ENCODE assay signal across 1 cellular context in the genomic region with DNA sequence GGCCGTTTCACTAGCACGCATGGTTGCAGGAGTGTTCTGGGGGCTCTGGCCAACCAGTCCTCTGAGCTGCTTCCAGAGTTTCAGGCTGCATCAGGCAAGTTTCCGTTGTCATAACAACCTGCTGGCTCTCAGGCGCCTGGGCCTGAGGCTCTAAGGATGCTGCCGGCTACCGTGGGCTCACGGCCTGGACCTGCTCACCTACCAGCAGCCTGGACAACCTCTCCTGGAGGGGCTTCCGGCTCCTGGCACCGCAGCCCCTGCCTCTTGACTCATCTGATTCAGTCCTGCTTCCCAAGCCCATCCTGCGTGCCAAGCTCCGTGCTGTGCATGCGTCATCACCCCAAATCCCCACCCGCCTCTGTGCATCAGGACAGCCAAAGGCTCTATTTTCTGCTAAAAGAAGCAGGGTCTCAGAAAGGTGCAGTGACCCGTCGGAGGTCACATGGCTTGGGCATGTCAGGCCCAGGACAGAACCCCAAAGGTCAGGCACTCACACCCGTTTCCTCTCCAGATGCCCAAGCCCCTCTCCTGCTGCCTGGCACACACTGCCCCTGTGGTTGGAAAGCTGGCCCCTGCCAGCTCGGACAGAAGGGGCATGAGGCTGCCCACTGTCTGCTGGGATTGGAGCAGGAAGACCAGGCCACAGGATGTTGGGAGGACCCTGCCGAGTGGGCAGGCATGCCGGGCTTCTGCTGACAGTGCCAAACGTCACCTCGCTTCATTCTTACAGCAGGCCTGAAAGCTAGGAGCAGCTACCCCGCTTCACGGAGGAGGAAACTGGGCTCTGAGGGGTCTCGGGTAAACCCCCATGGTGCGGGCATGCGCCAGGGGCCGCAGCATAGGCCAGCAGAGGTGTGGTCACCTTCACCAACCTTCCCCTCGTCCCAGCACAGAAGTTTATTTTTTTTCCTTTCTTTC.
A peak's percentile ranks its signal among the peaks of the same experiment; 100 is the strongest.
TF ChIP-seq lines count a peak whose summit lies in the region.

No MANE protein-coding gene starts in this region.

TF ChIP-seq in K562, 482 proteins besides CTCF, POLR2A, EP300 and RAD21:
- TF ChIP-seq RFX1 (IDR thresholded peaks at IDR 0.05) = peak; percentile 71
- TF ChIP-seq MCM3 (IDR thresholded peaks at IDR 0.05) = no peak
